ENCODE assay signal across 5 cellular contexts in genomic region chr7:145151651-145152050, GRCh38.
"Had no signal": no experiment of that assay in that cellular context is flagged by ENCODE, and none has a peak within 500 bp of the region (broad histone marks: within the 10 kb centered on the region; RNA-seq: fewer than 3 reads in every experiment).

No MANE protein-coding gene starts in this region.

- DNase-seq: H9, HCEC 1CT, IMR-90 had no signal

- ATAC-seq: GM23338, K562 had no signal

- H3K4me3 ChIP-seq: GM23338, K562 had no signal
